Comparison of ENCODE assay signal across 8 cellular contexts in the genomic region with DNA sequence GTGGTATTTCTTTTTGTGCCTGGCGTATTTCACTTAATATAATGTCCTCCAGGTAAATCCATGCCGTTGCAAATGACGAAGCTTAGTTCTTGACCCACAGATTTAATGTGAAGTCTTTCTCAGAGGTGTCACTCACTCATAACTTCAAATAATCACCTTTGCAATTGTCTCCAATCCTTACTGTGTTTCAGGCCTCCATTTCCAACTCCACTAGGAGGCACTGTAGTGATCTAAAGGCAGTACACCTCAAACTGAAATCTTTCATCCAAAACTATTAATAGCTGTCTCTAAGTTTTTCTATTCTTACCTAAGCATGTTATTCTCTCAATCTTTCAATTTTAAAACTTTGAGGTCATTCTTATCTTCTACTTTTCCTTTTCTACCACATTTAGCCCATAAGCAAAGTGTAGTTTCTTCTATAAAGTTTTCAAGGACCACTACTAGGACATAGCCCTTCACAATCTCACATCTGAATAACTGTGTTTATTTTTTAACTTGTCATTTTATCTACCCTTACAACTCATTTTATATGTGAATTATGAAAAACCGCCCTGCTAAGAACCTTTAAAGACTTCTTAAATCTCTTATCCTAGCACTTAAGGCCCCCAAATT. TPM values are rescaled to one million over a fixed set of nuclear protein-coding genes. Genes with fewer than 3 reads are reported as not detected.
DNase-seq lines count a peak whose midpoint lies in the region; ATAC-seq, FAIRE-seq and TF ChIP-seq lines count a peak whose summit lies in the region.

No MANE protein-coding gene starts in this region.

- H3K27ac ChIP-seq in K562 (ENCODE audit: extremely low read depth, low read depth, low read length) (no peak overlapping the region), mesendoderm (ENCODE audit: low read depth, low read length) (no peak overlapping the region)

- TF ChIP-seq RAD21 in K562 (CRISPR knock-in tag; conservative IDR thresholded peaks at IDR 0.05 in 1 of 2, IDR thresholded peaks at IDR 0.05 in 1 of 2): peak in 1 of 2 experiments; percentile 61; a peak in 2 of 4 replicates

- no peak overlapping the region for H2AFZ ChIP-seq in K562 (ENCODE audit: low read depth, low read length)

- peak; percentile 30 for ATAC-seq in activated CD8-positive, alpha-beta memory T cell treated with anti-CD3 and anti-CD28 coated beads, Interleukin-2, amount 10 ng/mL, durations not matched to agents 7 days and 5 days
- ATAC-seq in K562 (peak; percentile 78), HG03095 (IDR thresholded peaks at IDR 0.05; ENCODE audit: unreplicated experiment) (no peak)

- H3K4me1 Mint-ChIP-seq in activated CD8-positive, alpha-beta memory T cell treated with anti-CD3 and anti-CD28 coated beads, Interleukin-2, amount 10 ng/mL, durations not matched to agents 7 days and 5 days: no peaks in the 10 kb centered on the region

- H3K79me2 ChIP-seq in K562 (ENCODE audit: control insufficient read depth, insufficient read depth, low read length) (no peaks in the 10 kb centered on the region), mesendoderm (ENCODE audit: control insufficient read depth, insufficient read depth, low read length) (no peaks in the 10 kb centered on the region)

- H2BK5ac ChIP-seq in mesendoderm (ENCODE audit: low read length): no peak overlapping the region

- no peaks in the 10 kb centered on the region for H4K20me1 ChIP-seq in K562 (replicated peaks; ENCODE audit: control insufficient read depth, insufficient read depth, low read length)

- no peak overlapping the region for H2BK15ac ChIP-seq in mesendoderm (replicated peaks; ENCODE audit: low read depth)

- no peaks in the 10 kb centered on the region for H3K9me3 Mint-ChIP-seq in activated CD8-positive, alpha-beta memory T cell treated with anti-CD3 and anti-CD28 coated beads, Interleukin-2, amount 10 ng/mL, durations not matched to agents 7 days and 5 days (ENCODE audit: low read depth)

- no peak overlapping the region for H3K18ac ChIP-seq in mesendoderm (ENCODE audit: low read length)

- H3K36me3 Mint-ChIP-seq in activated CD8-positive, alpha-beta memory T cell treated with anti-CD3 and anti-CD28 coated beads, Interleukin-2, amount 10 ng/mL, durations not matched to agents 7 days and 5 days: no peaks in the 10 kb centered on the region

- no peak overlapping the region for H2AK5ac ChIP-seq in mesendoderm (ENCODE audit: low read length)

- in situ Hi-C loops in K562 (cut with MboI): no loop called here

- no peak overlapping the region for H3K56ac ChIP-seq in mesendoderm (ENCODE audit: low read length)

- DNase-seq in activated CD8-positive, alpha-beta memory T cell treated with anti-CD3 and anti-CD28 coated beads, Interleukin-2, amount 10 ng/mL, durations not matched to agents 7 days and 5 days: no peak
- no peak for DNase-seq in activated CD8-positive, alpha-beta memory T cell treated with anti-CD3 and anti-CD28 coated beads, Interleukin-2, amount 50 U/mL, for 48 hours
- DNase-seq in Kasumi-1 (lab: John Stamatoyannopoulos, UW) (peak; percentile 45 to 69), K562 (ENCODE audit: extremely low read depth in 1 of 4, low spot score in 3 of 4) (peak in 1 of 4 experiments; percentile 32), mesendoderm (peak; percentile 43), ureter (ENCODE audit: low spot score) (no peak), H54 (ENCODE audit: insufficient read length, low spot score) (no peak)

- no peak overlapping the region for H2BK120ac ChIP-seq in mesendoderm (ENCODE audit: low read depth, low read length)

- H3K4me2 ChIP-seq in K562 (ENCODE audit: insufficient read depth, low read length) (no peak overlapping the region), mesendoderm (ENCODE audit: low read length) (no peak overlapping the region)

- H3K9me1 ChIP-seq in K562 (ENCODE audit: control insufficient read depth, insufficient read depth, low read length): no peaks in the 10 kb centered on the region

- peaks cover 45% of the 10 kb centered on the region for H3K27me3 Mint-ChIP-seq in activated CD8-positive, alpha-beta memory T cell treated with anti-CD3 and anti-CD28 coated beads, Interleukin-2, amount 10 ng/mL, durations not matched to agents 7 days and 5 days

- CTCF ChIA-PET in activated CD8-positive, alpha-beta memory T cell treated with anti-CD3 and anti-CD28 coated beads, Interleukin-2, amount 10 ng/mL, durations not matched to agents 7 days and 5 days (lab: Charles Lee): interaction anchor here (0.6 to 2.4 kb wide), 10 partner anchors 10 to 811 kb away, joined by 3 to 11 read pairs (median 3); no protein-coding TSS in a partner anchor
- CTCF ChIA-PET in K562 (lab: Yijun Ruan, JAX; ENCODE audit: low intra/inter-chr PET ratio): interaction anchor here (0.5 kb wide), 1 partner anchor 185 kb away, joined by 4 read pairs; no protein-coding TSS in a partner anchor

- FAIRE-seq in K562 (lab: Jason Lieb, UNC) (peak; percentile 61), H54 (lab: Jason Lieb, UNC) (no peak)

- H4K8ac ChIP-seq in mesendoderm (ENCODE audit: low read depth, low read length): no peak overlapping the region

- no peak overlapping the region for H3K23ac ChIP-seq in mesendoderm (ENCODE audit: low read length)

- H3K4me3 ChIP-seq in K562: no peak overlapping the region
- H3K4me3 ChIP-seq in mesendoderm (ENCODE audit: low read length): no peak overlapping the region

- POLR2A ChIA-PET in K562 (lab: Yijun Ruan, JAX): interaction anchor here (0.5 to 0.6 kb wide), 2 partner anchors 11 to 137 kb away, joined by 3 read pairs; no protein-coding TSS in a partner anchor

- H3K36me3 ChIP-seq in K562 (ENCODE audit: control insufficient read depth, insufficient read depth, low read length) (no peaks in the 10 kb centered on the region), mesendoderm (ENCODE audit: control insufficient read depth, insufficient read depth, low read length) (no peaks in the 10 kb centered on the region)

- H3K9me3 ChIP-seq in K562 (replicated peaks; ENCODE audit: control insufficient read depth, insufficient read depth, low read depth, low read length): no peaks in the 10 kb centered on the region

- H3K79me1 ChIP-seq in mesendoderm (ENCODE audit: low read length): no peaks in the 10 kb centered on the region

- H3K9ac ChIP-seq in K562 (ENCODE audit: insufficient read depth in 1 of 2, low read depth in 2 of 2, low read length in 2 of 2) (no peak overlapping the region), mesendoderm (ENCODE audit: low read length) (no peak overlapping the region)

- H3K27me3 ChIP-seq in K562 (ENCODE audit: control insufficient read depth in 2 of 2, insufficient read depth in 2 of 2, low read length in 2 of 2) (peaks cover 3 to 10% of the 10 kb centered on the region in 2 experiments; a peak in 4 of 5 replicates), mesendoderm (ENCODE audit: insufficient read depth, low read length, poor library complexity) (no peaks in the 10 kb centered on the region)

- H4K5ac ChIP-seq in mesendoderm (ENCODE audit: low read length): no peak overlapping the region

- no peak for TF ChIP-seq POLR2A in K562 (conservative IDR thresholded peaks at IDR 0.05)
- no peak for TF ChIP-seq POLR2A in H54 (IDR thresholded peaks at IDR 0.05; ENCODE audit: low read depth, low read length)

- intact Hi-C loops in K562 (cut with micrococcal nuclease): no loop called here

- no peak overlapping the region for H3K4me3 Mint-ChIP-seq in activated CD8-positive, alpha-beta memory T cell treated with anti-CD3 and anti-CD28 coated beads, Interleukin-2, amount 10 ng/mL, durations not matched to agents 7 days and 5 days

- H3K4ac ChIP-seq in mesendoderm (ENCODE audit: low read depth, low read length): no peak overlapping the region

- no TSS peak for BruUV-seq in K562 (replicated peaks; lab: Mats Ljungman, UMichigan)

- WGBS in K562 (ENCODE audit: insufficient coverage, low coverage, missing lambda C conversion rate): 0% methylated on average over 4 of the region's 4 CpGs
- no CpG with 5 or more reads among the region's 4 CpGs for WGBS in mesendoderm (ENCODE audit: extremely low coverage, insufficient coverage, low lambda C conversion rate)

- no peak overlapping the region for H3K27ac Mint-ChIP-seq in activated CD8-positive, alpha-beta memory T cell treated with anti-CD3 and anti-CD28 coated beads, Interleukin-2, amount 10 ng/mL, durations not matched to agents 7 days and 5 days

- H3K4me1 ChIP-seq in K562 (replicated peaks in 1 of 2; ENCODE audit: control insufficient read depth in 2 of 2, insufficient read depth in 2 of 2, low read length in 2 of 2): peaks cover 0 to 3% of the 10 kb centered on the region in 2 experiments; a peak in 2 of 5 replicates
- no peaks in the 10 kb centered on the region for H3K4me1 ChIP-seq in mesendoderm (ENCODE audit: control insufficient read depth, low read depth, low read length)

- TF ChIP-seq CTCF in K562 (IDR thresholded peaks at IDR 0.05 in 2 of 3, conservative IDR thresholded peaks at IDR 0.05 in 1 of 3; ENCODE audit: insufficient read depth in 2 of 3, low read depth in 1 of 3, low read length in 3 of 3): peak; percentile 42 to 68 (median 52); a peak in 4 of 6 replicates

- TF ChIP-seq EP300 in K562 (IDR thresholded peaks at IDR 0.05; ENCODE audit: low read length): no peak

RNA-seq across cellular contexts. Expression of a gene that starts 25.5 kb away (rescaled TPM):
- 10 to 100 TPM; 18.6 to 22.1 TPM for total RNA-seq in activated CD8-positive, alpha-beta memory T cell treated with anti-CD3 and anti-CD28 coated beads, Interleukin-2, amount 10 ng/mL, durations not matched to agents 7 days and 5 days
- 20.0 and 27.1 TPM in 2 replicates for total RNA-seq in K562 (2011; cell fraction: chromatin; rRNA removed; ENCODE audit: low replicate concordance)
- total RNA-seq in K562 (2011; cell fraction: nucleolus; rRNA removed): 14.5 and 16.6 TPM in 2 replicates
- 13.1 and 15.4 TPM in 2 replicates for total RNA-seq in K562 (2011; cell fraction: nucleoplasm; rRNA removed)
- total RNA-seq in K562 (2014; rRNA removed): 14.0 and 15.1 TPM in 2 replicates
- total RNA-seq in K562 (2014; rRNA removed; fragmentation: Illumina TruSeq; extraction: Trizol): 19.0 and 21.2 TPM in 2 replicates
- 17.1 and 18.0 TPM in 2 replicates for total RNA-seq in K562 (2015; rRNA removed; fragmentation: Illumina TruSeq; extraction: Trizol)
- total RNA-seq in K562 (2021): 16.5 and 16.9 TPM in 2 replicates
- 20.4 and 24.9 TPM in 2 replicates for polyA plus RNA-seq in K562 (2011; rRNA removed)
- 10.5 and 13.3 TPM in 2 replicates for polyA plus RNA-seq in K562 (2011; cell fraction: cytosol; rRNA removed)
- polyA plus RNA-seq in K562 (2011; cell fraction: nucleus; rRNA removed): 14.1 and 45.0 TPM in 2 replicates
- polyA plus RNA-seq in K562 (2012): 13.0 and 13.2 TPM in 2 replicates
- polyA plus RNA-seq in K562 (2014; fragmentation: Illumina TruSeq; extraction: Trizol): 13.3 and 16.2 TPM in 2 replicates
- 10 to 100 TPM in 1 of 2 experiments, 1 to 10 TPM in 1; 6.3 to 10.8 TPM for polyA plus RNA-seq in K562 (2014; fragmentation: Nextera tagmentation; extraction: Ambion mirVana)
- 15.3 and 15.9 TPM in 2 replicates for polyA plus RNA-seq in K562 (2014; rRNA removed)
- polyA minus RNA-seq in K562 (2011; rRNA and poly(A)+ RNA removed): 27.0 and 33.6 TPM in 2 replicates
- 8.1 and 13.3 TPM in 2 replicates for polyA minus RNA-seq in K562 (2011; cell fraction: cytosol; rRNA and poly(A)+ RNA removed)
- 9.3 and 31.9 TPM in 2 replicates for polyA minus RNA-seq in K562 (2011; cell fraction: nucleus; rRNA and poly(A)+ RNA removed)
- polyA plus RNA-seq in mesendoderm (2013, experiment 1 of 2): 8.4 TPM
- polyA plus RNA-seq in mesendoderm (2013, experiment 2 of 2): 8.6 TPM
- total RNA-seq in ureter: 52.0 TPM

RNA-seq across cellular contexts. Expression of a gene that starts 54.4 kb away (rescaled TPM):
- total RNA-seq in activated CD8-positive, alpha-beta memory T cell treated with anti-CD3 and anti-CD28 coated beads, Interleukin-2, amount 10 ng/mL, durations not matched to agents 7 days and 5 days: 100 to 1,000 TPM in 1 of 2 experiments, 10 to 100 TPM in 1; 98.8 to 116 TPM
- total RNA-seq in K562 (2011; cell fraction: chromatin; rRNA removed; ENCODE audit: low replicate concordance): 22.3 and 81.8 TPM in 2 replicates
- 26.0 and 31.3 TPM in 2 replicates for total RNA-seq in K562 (2011; cell fraction: nucleolus; rRNA removed)
- 44.8 and 67.1 TPM in 2 replicates for total RNA-seq in K562 (2011; cell fraction: nucleoplasm; rRNA removed)
- total RNA-seq in K562 (2014; rRNA removed): 33.2 and 39.1 TPM in 2 replicates
- total RNA-seq in K562 (2014; rRNA removed; fragmentation: Illumina TruSeq; extraction: Trizol): 80.0 and 91.7 TPM in 2 replicates
- total RNA-seq in K562 (2015; rRNA removed; fragmentation: Illumina TruSeq; extraction: Trizol): 69.4 and 74.0 TPM in 2 replicates
- 55.7 and 56.0 TPM in 2 replicates for total RNA-seq in K562 (2021)
- 39.2 and 59.9 TPM in 2 replicates for polyA plus RNA-seq in K562 (2011; rRNA removed)
- 2.8 and 6.6 TPM in 2 replicates for polyA plus RNA-seq in K562 (2011; cell fraction: cytosol; rRNA removed)
- polyA plus RNA-seq in K562 (2011; cell fraction: nucleus; rRNA removed): 76.5 and 97.9 TPM in 2 replicates
- 33.9 and 38.8 TPM in 2 replicates for polyA plus RNA-seq in K562 (2012)
- 64.7 and 71.5 TPM in 2 replicates for polyA plus RNA-seq in K562 (2014; fragmentation: Illumina TruSeq; extraction: Trizol)
- polyA plus RNA-seq in K562 (2014; fragmentation: Nextera tagmentation; extraction: Ambion mirVana): 10 to 100 TPM; 49.6 to 72.4 TPM
- 38.3 and 42.1 TPM in 2 replicates for polyA plus RNA-seq in K562 (2014; rRNA removed)
- polyA minus RNA-seq in K562 (2011; rRNA and poly(A)+ RNA removed): 64.7 and 65.6 TPM in 2 replicates
- 13.7 and 20.7 TPM in 2 replicates for polyA minus RNA-seq in K562 (2011; cell fraction: cytosol; rRNA and poly(A)+ RNA removed)
- 51.7 and 101 TPM in 2 replicates for polyA minus RNA-seq in K562 (2011; cell fraction: nucleus; rRNA and poly(A)+ RNA removed)
- polyA plus RNA-seq in mesendoderm (2013, experiment 1 of 2): 91.1 TPM
- 89.4 TPM for polyA plus RNA-seq in mesendoderm (2013, experiment 2 of 2)
- 0.21 TPM for total RNA-seq in ureter

Comparison
In these comparisons a context has a peak if more than half of its experiments do, and no peak if none do; other contexts are left out.
1. DNase-seq: peak in Kasumi-1 (2 of 2) and mesendoderm (single experiment); none in activated CD8-positive, alpha-beta memory T cell treated with anti-CD3 and anti-CD28 coated beads, Interleukin-2, amount 10 ng/mL, durations not matched to agents 7 days and 5 days (single experiment), activated CD8-positive, alpha-beta memory T cell treated with anti-CD3 and anti-CD28 coated beads, Interleukin-2, amount 50 U/mL, for 48 hours (single experiment), ureter (single experiment) and H54 (single experiment).
2. RNA of a gene that starts 54.4 kb away (total RNA-seq): 98.8 to 116 TPM in activated CD8-positive, alpha-beta memory T cell treated with anti-CD3 and anti-CD28 coated beads, Interleukin-2, amount 10 ng/mL, durations not matched to agents 7 days and 5 days and 22.3 to 91.7 TPM in K562; 0.21 TPM in ureter (single experiment); every median in the first group is over 10 times any median in the second.